17 cellular contexts compared by ENCODE assay signal in the genomic region with DNA sequence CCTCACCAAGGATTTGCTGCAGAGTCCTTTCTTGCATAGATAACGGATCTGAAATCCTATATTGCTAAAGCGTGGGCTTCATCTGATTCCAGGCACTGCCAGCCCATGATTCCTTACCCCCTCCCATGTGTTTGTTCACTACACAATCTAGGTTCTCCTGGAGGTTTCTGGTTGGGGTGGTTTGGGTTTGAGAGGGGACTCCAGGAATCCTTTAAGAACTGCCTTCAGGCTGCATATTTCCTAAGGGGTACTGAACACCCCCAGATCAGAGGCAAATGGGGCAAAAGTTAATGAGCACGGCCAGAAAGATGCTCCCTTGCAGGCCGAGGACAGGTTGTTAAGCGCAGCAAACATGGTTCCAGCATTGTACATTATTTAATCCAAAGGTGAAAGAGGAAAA. TPM values are rescaled to one million over a fixed set of nuclear protein-coding genes. Genes with fewer than 3 reads are reported as not detected.
"Had no signal": no experiment of that assay in that cellular context is flagged by ENCODE, and none has a peak within 500 bp of the region (broad histone marks: within the 10 kb centered on the region; RNA-seq: fewer than 3 reads in every experiment).

No MANE protein-coding gene starts in this region.

- H3K27ac ChIP-seq: ovary, skin epidermis had no signal

- H3K36me3 ChIP-seq: ovary had no signal

- H3K27me3 ChIP-seq: ovary had no signal

- H3K9me3 ChIP-seq: ovary had no signal

- DNase-seq: activated CD4-positive, alpha-beta T cell treated with anti-CD3 and anti-CD28 coated beads, Interleukin-2, amount 50 U/mL, for 48 hours; activated CD4-positive, CD25-positive, alpha-beta regulatory T cell treated with anti-CD3 and anti-CD28 coated beads, Interleukin-2, amount 50 U/mL, for 72 hours; activated CD8-positive, alpha-beta memory T cell treated with anti-CD3 and anti-CD28 coated beads, Interleukin-2, amount 10 ng/mL, durations not matched to agents 7 days and 5 days; activated effector memory CD4-positive, alpha-beta T cell treated with anti-CD3 and anti-CD28 coated beads, Interleukin-2, amount 50 U/mL, for 16 hours; activated T-cell treated with anti-CD3 and anti-CD28 coated beads, Interleukin-2, amount 50 U/mL, for 24 hours; anterior cingulate cortex; central memory CD4-positive, alpha-beta T cell; erythroblast; immature natural killer cell; left cardiac atrium; mammary epithelial cell; natural killer cell; ovary; stimulated activated CD4-positive, alpha-beta T cell treated with anti-CD3 and anti-CD28 coated beads, Interleukin-4, amount 100 ng/mL, for 4 hours; stimulated activated naive CD8-positive, alpha-beta T cell treated with anti-CD3 and anti-CD28 coated beads, Interleukin-15, amount 100 ng/mL, for 72 hours had no signal

- H3K4me3 ChIP-seq: ovary, skin epidermis had no signal

RNA-seq across cellular contexts. Expression of a gene that starts 9.8 kb away (rescaled TPM):
- total RNA-seq: activated CD8-positive, alpha-beta memory T cell treated with anti-CD3 and anti-CD28 coated beads, Interleukin-2, amount 10 ng/mL, durations not matched to agents 7 days and 5 days; activated naive CD4-positive, alpha-beta T cell treated with anti-CD3 and anti-CD28 coated beads, Interleukin-2, amount 50 U/mL, for 72 hours; natural killer cell had no signal
- polyA plus RNA-seq: immature natural killer cell had no signal

RNA-seq across cellular contexts. Expression of a gene that starts 11.8 kb away (rescaled TPM):
- total RNA-seq: activated CD8-positive, alpha-beta memory T cell treated with anti-CD3 and anti-CD28 coated beads, Interleukin-2, amount 10 ng/mL, durations not matched to agents 7 days and 5 days; activated naive CD4-positive, alpha-beta T cell treated with anti-CD3 and anti-CD28 coated beads, Interleukin-2, amount 50 U/mL, for 72 hours; natural killer cell had no signal
- polyA plus RNA-seq: immature natural killer cell had no signal
